ENCODE assay signal across 21 cellular contexts in the genomic region with DNA sequence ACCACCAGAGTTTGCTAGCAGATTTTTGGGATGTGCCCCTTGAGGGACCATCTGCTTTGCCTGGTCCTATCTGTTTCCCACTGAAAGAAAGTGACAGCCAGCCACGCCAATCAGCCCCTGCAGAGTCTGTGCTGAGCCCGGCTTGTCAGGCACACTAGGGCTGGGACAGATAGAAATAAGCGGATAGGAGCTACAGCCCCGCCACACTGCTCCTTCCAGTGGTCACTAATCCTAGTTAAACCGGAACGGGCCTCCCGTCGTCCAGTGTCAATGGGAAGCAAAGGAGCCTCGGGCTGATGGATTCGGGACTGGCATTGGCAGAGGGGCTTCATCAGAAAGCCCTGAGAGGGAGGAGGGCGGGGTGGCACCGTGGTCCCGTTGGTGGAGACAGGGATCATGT.
"Had no signal": no experiment of that assay in that cellular context is flagged by ENCODE, and none has a peak within 500 bp of the region (broad histone marks: within the 10 kb centered on the region; RNA-seq: fewer than 3 reads in every experiment).

No MANE protein-coding gene starts in this region.

- H3K27me3 Mint-ChIP-seq: activated CD4-positive, alpha-beta memory T cell treated with anti-CD3 and anti-CD28 coated beads for 36 hours; activated CD8-positive, alpha-beta memory T cell treated with anti-CD3 and anti-CD28 coated beads, Interleukin-2, amount 10 ng/mL, durations not matched to agents 7 days and 5 days; activated T-helper 17 cell treated with anti-CD3 and anti-CD28 coated beads, Interleukin-2, amount 50 U/mL, for 72 hours had no signal

- H3K4me1 Mint-ChIP-seq: activated B cell treated with CpG ODN at 0.5 μM for 24 hours; activated T-helper 17 cell treated with anti-CD3 and anti-CD28 coated beads, Interleukin-2, amount 50 U/mL, for 72 hours had no signal

- H3K27ac Mint-ChIP-seq: activated B cell treated with CpG ODN at 0.5 μM for 24 hours; activated CD4-positive, alpha-beta memory T cell treated with anti-CD3 and anti-CD28 coated beads for 36 hours; activated CD8-positive, alpha-beta memory T cell treated with anti-CD3 and anti-CD28 coated beads, Interleukin-2, amount 10 ng/mL, durations not matched to agents 7 days and 5 days; activated naive CD8-positive, alpha-beta T cell treated with anti-CD3 and anti-CD28 coated beads for 36 hours; activated T-helper 17 cell treated with anti-CD3 and anti-CD28 coated beads, Interleukin-2, amount 50 U/mL, for 72 hours; mesothelial cell of epicardium; T-helper 2 cell treated with Interferon-gamma antibody and Interleukin-4, amounts not matched to agents 5 μg/mL and 100 μg/mL, for 36 hours had no signal

- ATAC-seq: activated CD8-positive, alpha-beta memory T cell treated with anti-CD3 and anti-CD28 coated beads, Interleukin-2, amount 10 ng/mL, durations not matched to agents 7 days and 5 days; activated T-helper 17 cell treated with anti-CD3 and anti-CD28 coated beads, Interleukin-2, amount 50 U/mL, for 72 hours; foreskin keratinocyte; upper lobe of right lung had no signal

- H3K4me3 Mint-ChIP-seq: activated B cell treated with CpG ODN at 0.5 μM for 24 hours; activated CD4-positive, alpha-beta memory T cell treated with anti-CD3 and anti-CD28 coated beads for 36 hours; activated CD8-positive, alpha-beta memory T cell treated with anti-CD3 and anti-CD28 coated beads, Interleukin-2, amount 10 ng/mL, durations not matched to agents 7 days and 5 days; activated naive CD8-positive, alpha-beta T cell treated with anti-CD3 and anti-CD28 coated beads for 36 hours; activated T-helper 17 cell treated with anti-CD3 and anti-CD28 coated beads, Interleukin-2, amount 50 U/mL, for 72 hours; mesothelial cell of epicardium; nephron; T-helper 2 cell treated with Interferon-gamma antibody and Interleukin-4, amounts not matched to agents 5 μg/mL and 100 μg/mL, for 36 hours had no signal

- H3K4me1 ChIP-seq: foreskin keratinocyte, sigmoid colon, spleen, upper lobe of right lung had no signal

- H3K27ac ChIP-seq: foreskin keratinocyte, sigmoid colon, spleen, upper lobe of right lung had no signal

- H3K36me3 Mint-ChIP-seq: activated CD4-positive, alpha-beta memory T cell treated with anti-CD3 and anti-CD28 coated beads for 36 hours; activated CD8-positive, alpha-beta memory T cell treated with anti-CD3 and anti-CD28 coated beads, Interleukin-2, amount 10 ng/mL, durations not matched to agents 7 days and 5 days; activated naive CD8-positive, alpha-beta T cell treated with anti-CD3 and anti-CD28 coated beads for 36 hours had no signal

- H3K4me3 ChIP-seq: lung, sigmoid colon, spleen, upper lobe of right lung had no signal

- H3K27me3 ChIP-seq: sigmoid colon, spleen, upper lobe of right lung had no signal

- H3K9me3 ChIP-seq: sigmoid colon, spleen, upper lobe of right lung had no signal

- H3K36me3 ChIP-seq: sigmoid colon, upper lobe of right lung had no signal

- DNase-seq: activated B cell treated with CpG ODN at 0.5 μM for 24 hours; activated CD4-positive, alpha-beta memory T cell treated with anti-CD3 and anti-CD28 coated beads for 36 hours; activated CD4-positive, alpha-beta T cell treated with anti-CD3 and anti-CD28 coated beads for 4 hours; activated CD8-positive, alpha-beta memory T cell treated with anti-CD3 and anti-CD28 coated beads, Interleukin-2, amount 10 ng/mL, durations not matched to agents 7 days and 5 days; activated naive CD4-positive, alpha-beta T cell; activated naive CD8-positive, alpha-beta T cell treated with anti-CD3 and anti-CD28 coated beads for 36 hours; amniotic stem cell; foreskin keratinocyte; hippocampal formation; islet precursor cell; nucleus accumbens; sigmoid colon; spleen; stimulated activated CD8-positive, alpha-beta memory T cell treated with anti-CD3 and anti-CD28 coated beads, Interleukin-4, amount 100 ng/mL, for 48 hours; stimulated activated naive CD4-positive, alpha-beta T cell; upper lobe of right lung had no signal

- H3K9me3 Mint-ChIP-seq: activated B cell treated with CpG ODN at 0.5 μM for 24 hours; activated CD4-positive, alpha-beta memory T cell treated with anti-CD3 and anti-CD28 coated beads for 36 hours; activated naive CD8-positive, alpha-beta T cell treated with anti-CD3 and anti-CD28 coated beads for 36 hours; activated T-helper 17 cell treated with anti-CD3 and anti-CD28 coated beads, Interleukin-2, amount 50 U/mL, for 72 hours; mesothelial cell of epicardium; nephron; T-helper 2 cell treated with Interferon-gamma antibody and Interleukin-4, amounts not matched to agents 5 μg/mL and 100 μg/mL, for 36 hours had no signal
